9 cellular contexts compared by ENCODE assay signal in genomic region chr9:124939944-124940343, GRCh38. TPM values are rescaled to one million over a fixed set of nuclear protein-coding genes. Genes with fewer than 3 reads are reported as not detected.
DNase-seq lines count a peak whose midpoint lies in the region; FAIRE-seq and TF ChIP-seq lines count a peak whose summit lies in the region.
"Had no signal": no experiment of that assay in that cellular context is flagged by ENCODE, and none has a peak within 500 bp of the region (broad histone marks: within the 10 kb centered on the region; RNA-seq: fewer than 3 reads in every experiment).

No MANE protein-coding gene starts in this region.

- DNase-seq in NCI-H82 (lab: John Stamatoyannopoulos, UW) (peak; percentile 32), NCI-H82 treated with DMSO at 0.1 percent for 48 hours (lab: John Stamatoyannopoulos, UW; ENCODE audit: unreplicated experiment) (no peak), keratinocyte (ENCODE audit: low read depth, low spot score) (no peak), Ammon's horn (ENCODE audit: low spot score) (no peak), NOMO-1 treated with DMSO at 0.1 percent for 48 hours (lab: John Stamatoyannopoulos, UW; ENCODE audit: unreplicated experiment) (no peak)
- no peak for DNase-seq in activated naive CD8-positive, alpha-beta T cell treated with anti-CD3 and anti-CD28 coated beads for 36 hours
- DNase-seq in stimulated activated CD8-positive, alpha-beta memory T cell treated with anti-CD3 and anti-CD28 coated beads, Interleukin-4, amount 100 ng/mL, for 48 hours = no peak

- peaks cover 19% of the 10 kb centered on the region for H3K4me1 Mint-ChIP-seq in activated naive CD8-positive, alpha-beta T cell treated with anti-CD3 and anti-CD28 coated beads for 36 hours

- H3K4me3 ChIP-seq in keratinocyte (ENCODE audit: control insufficient read depth in 2 of 3, extremely low read depth in 1 of 3, insufficient read depth in 2 of 3, low read depth in 1 of 3, low read length in 3 of 3) (peak overlapping the region; percentile 84 to 97 (median 94)), subcutaneous abdominal adipose tissue (ENCODE audit: low read depth in 1 of 5, low read length in 5 of 5) (peak overlapping the region; percentile 69 to 98 (median 94))

- dilution Hi-C loops in keratinocyte (cut with MboI; ENCODE audit: extremely low pct_ligation_motif_present, low sequenced_read_pairs) = no loop called here

- peaks cover 19% of the 10 kb centered on the region for H3K36me3 Mint-ChIP-seq in activated naive CD8-positive, alpha-beta T cell treated with anti-CD3 and anti-CD28 coated beads for 36 hours

- H3K36me3 ChIP-seq in keratinocyte (ENCODE audit: control insufficient read depth in 2 of 2, extremely low read depth in 1 of 2, insufficient read depth in 2 of 2, low read length in 2 of 2) (peaks cover 0 to 3% of the 10 kb centered on the region in 2 experiments), subcutaneous abdominal adipose tissue (ENCODE audit: control insufficient read depth in 5 of 5, insufficient read depth in 5 of 5, low read length in 5 of 5) (peaks cover 9 to 23% (median 17%) of the 10 kb centered on the region in 5 donors)

- H3K27me3 ChIP-seq in keratinocyte (ENCODE audit: control insufficient read depth, extremely low read depth, insufficient read depth, low read length) = no peaks in the 10 kb centered on the region
- H3K27me3 ChIP-seq in subcutaneous abdominal adipose tissue (ENCODE audit: control insufficient read depth in 5 of 5, insufficient read depth in 4 of 5, low read length in 5 of 5) = no peaks in the 10 kb centered on the region

- H3K9me1 ChIP-seq in keratinocyte (ENCODE audit: control insufficient read depth, extremely low read depth, insufficient read depth, low read length) = no peaks in the 10 kb centered on the region

- no peak overlapping the region for H2AFZ ChIP-seq in keratinocyte (ENCODE audit: control insufficient read depth, low read length)

- H3K4me3 Mint-ChIP-seq in activated naive CD8-positive, alpha-beta T cell treated with anti-CD3 and anti-CD28 coated beads for 36 hours = peak overlapping the region; percentile 97

- H3K27ac ChIP-seq in keratinocyte (ENCODE audit: control insufficient read depth, insufficient read depth, low read length) (peak overlapping the region; percentile 87), subcutaneous abdominal adipose tissue (ENCODE audit: low read depth, low read length) (peak overlapping the region; percentile 99)

- peak overlapping the region; percentile 72 for H3K27ac Mint-ChIP-seq in activated naive CD8-positive, alpha-beta T cell treated with anti-CD3 and anti-CD28 coated beads for 36 hours

- H3K79me2 ChIP-seq in keratinocyte (ENCODE audit: control insufficient read depth, insufficient read depth, low read length) = no peaks in the 10 kb centered on the region

- H3K4me1 ChIP-seq in keratinocyte (ENCODE audit: control insufficient read depth, extremely low read depth, insufficient read depth, low read length) (peaks cover 4% of the 10 kb centered on the region), subcutaneous abdominal adipose tissue (ENCODE audit: control insufficient read depth in 5 of 5, insufficient read depth in 5 of 5, low read length in 5 of 5) (peaks cover 0 to 21% (median 18%) of the 10 kb centered on the region in 5 donors)

- no peaks in the 10 kb centered on the region for H3K27me3 Mint-ChIP-seq in activated naive CD8-positive, alpha-beta T cell treated with anti-CD3 and anti-CD28 coated beads for 36 hours

- H4K20me1 ChIP-seq in keratinocyte (ENCODE audit: control insufficient read depth, extremely low read depth, insufficient read depth, low read length) = no peaks in the 10 kb centered on the region

- H3K4me2 ChIP-seq in keratinocyte (ENCODE audit: control insufficient read depth, extremely low read depth, insufficient read depth, low read depth, low read length) = peak overlapping the region; percentile 96

- FAIRE-seq in keratinocyte (lab: Jason Lieb, UNC) = no peak
- FAIRE-seq: A204.1 had no signal

- H3K9me3 ChIP-seq in keratinocyte (ENCODE audit: control insufficient read depth, low read depth, low read length) (no peaks in the 10 kb centered on the region), subcutaneous abdominal adipose tissue (ENCODE audit: control insufficient read depth in 5 of 5, low read length in 5 of 5) (no peaks in the 10 kb centered on the region)

- no peak for TF ChIP-seq CTCF in keratinocyte (optimal IDR thresholded peaks at IDR 0.05 in 1 of 3, IDR thresholded peaks at IDR 0.05 in 1 of 3, conservative IDR thresholded peaks at IDR 0.05 in 1 of 3; ENCODE audit: extremely low read depth in 1 of 3, insufficient read depth in 2 of 3, low read length in 3 of 3)

- H3K9me3 Mint-ChIP-seq in activated naive CD8-positive, alpha-beta T cell treated with anti-CD3 and anti-CD28 coated beads for 36 hours = peaks cover 1% of the 10 kb centered on the region

- H3K9ac ChIP-seq in keratinocyte (ENCODE audit: control insufficient read depth, extremely low read depth, insufficient read depth, low read length) (peak overlapping the region; percentile 91), subcutaneous abdominal adipose tissue (ENCODE audit: low read length in 5 of 5) (peak overlapping the region; percentile 79 to 99 (median 92))

RNA-seq across cellular contexts. Expression of gene GOLGA1, which starts 0.9 kb away (rescaled TPM):
- total RNA-seq in activated naive CD8-positive, alpha-beta T cell treated with anti-CD3 and anti-CD28 coated beads for 36 hours = 10 to 100 TPM; 12.0 to 14.3 TPM
- 7.4 to 8.5 TPM (median 7.6 TPM) in 3 replicates for polyA plus RNA-seq in keratinocyte
- 34.6 TPM for polyA plus RNA-seq in keratinocyte (2011; ENCODE audit: low read depth)
- 6.5 and 6.9 TPM in 2 replicates for polyA plus RNA-seq in keratinocyte (2011; cell fraction: cytosol; rRNA removed)
- 17.4 and 18.7 TPM in 2 replicates for polyA plus RNA-seq in keratinocyte (2011; cell fraction: nucleus; rRNA removed)
- polyA plus RNA-seq in keratinocyte (2012; ENCODE audit: low replicate concordance) = 5.1 and 6.3 TPM in 2 replicates
- 8.6 to 12.5 TPM (median 11.3 TPM) in 3 replicates for polyA minus RNA-seq in keratinocyte
- 7.9 TPM for polyA minus RNA-seq in keratinocyte (2011; cell fraction: cytosol; rRNA and poly(A)+ RNA removed)
- 6.2 and 8.5 TPM in 2 replicates for polyA minus RNA-seq in keratinocyte (2011; cell fraction: nucleus; rRNA and poly(A)+ RNA removed)
